Comparison of ENCODE assay signal across 26 cellular contexts in genomic region chr15:50084932-50085331, GRCh38. TPM values are rescaled to one million over a fixed set of nuclear protein-coding genes. Genes with fewer than 3 reads are reported as not detected.
DNase-seq lines count a peak whose midpoint lies in the region; ATAC-seq, FAIRE-seq and TF ChIP-seq lines count a peak whose summit lies in the region.
"Had no signal": no experiment of that assay in that cellular context is flagged by ENCODE, and none has a peak within 500 bp of the region (broad histone marks: within the 10 kb centered on the region; RNA-seq: fewer than 3 reads in every experiment).

No MANE protein-coding gene starts in this region.

- H4K20me1 ChIP-seq in OCI-LY3 (ENCODE audit: insufficient read depth, low read length) (no peaks in the 10 kb centered on the region), K562 (replicated peaks; ENCODE audit: control insufficient read depth, insufficient read depth, low read length) (no peaks in the 10 kb centered on the region)
- H4K20me1 ChIP-seq: BLaER1 had no signal

- H3K4me2 ChIP-seq in OCI-LY3 (ENCODE audit: low read length): no peak overlapping the region
- no peak overlapping the region for H3K4me2 ChIP-seq in K562 (ENCODE audit: insufficient read depth, low read length)
- H3K4me2 ChIP-seq: BLaER1, GM23338 had no signal

- no peaks in the 10 kb centered on the region for H3K9me3 ChIP-seq in OCI-LY3 (ENCODE audit: insufficient read depth, low read length)
- H3K9me3 ChIP-seq in K562 (replicated peaks; ENCODE audit: control insufficient read depth, insufficient read depth, low read depth, low read length): no peaks in the 10 kb centered on the region
- no peaks in the 10 kb centered on the region for H3K9me3 ChIP-seq in neutrophil
- H3K9me3 ChIP-seq in spleen: peaks cover 0 to 5% (median 0%) of the 10 kb centered on the region in 8 donors
- H3K9me3 ChIP-seq: BLaER1, MG63, Peyer's patch had no signal

- CTCF ChIA-PET in activated CD8-positive, alpha-beta memory T cell treated with anti-CD3 and anti-CD28 coated beads, Interleukin-2, amount 10 ng/mL, durations not matched to agents 7 days and 5 days (lab: Charles Lee): no interaction called here
- CTCF ChIA-PET in K562 (lab: Yijun Ruan, JAX; ENCODE audit: low intra/inter-chr PET ratio): no interaction called here

- no peak for TF ChIP-seq POLR2A in K562 (conservative IDR thresholded peaks at IDR 0.05)
- no peak for TF ChIP-seq POLR2A in spleen (IDR thresholded peaks at IDR 0.05)

- POLR2A ChIA-PET in K562 (lab: Yijun Ruan, JAX): no interaction called here

- H3K27ac ChIP-seq in OCI-LY3 (ENCODE audit: low read length): no peak overlapping the region
- H3K27ac ChIP-seq in K562 (ENCODE audit: extremely low read depth, low read depth, low read length): no peak overlapping the region
- peak overlapping the region; percentile 64 for H3K27ac ChIP-seq in neutrophil
- peak overlapping the region in 3 of 8 donors; percentile 10 to 46 (median 19) for H3K27ac ChIP-seq in spleen
- H3K27ac ChIP-seq: BLaER1, Peyer's patch had no signal

- H3K4me3 ChIP-seq in OCI-LY3 (ENCODE audit: low read length): no peak overlapping the region
- H3K4me3 ChIP-seq in K562: no peak overlapping the region
- no peak overlapping the region for H3K4me3 ChIP-seq in neutrophil (ENCODE audit: low read depth in 1 of 2, low read length in 1 of 2)
- no peak overlapping the region for H3K4me3 ChIP-seq in spleen
- H3K4me3 ChIP-seq: BLaER1, GM23338, MG63, Peyer's patch had no signal

- ATAC-seq in activated CD8-positive, alpha-beta memory T cell treated with anti-CD3 and anti-CD28 coated beads, Interleukin-2, amount 10 ng/mL, durations not matched to agents 7 days and 5 days: no peak
- ATAC-seq in K562: peak; percentile 59
- ATAC-seq: GM23338 had no signal

- TF ChIP-seq EP300 in K562 (IDR thresholded peaks at IDR 0.05; ENCODE audit: low read length): no peak

- H3K27me3 ChIP-seq in OCI-LY3 (ENCODE audit: low read depth, low read length) (no peaks in the 10 kb centered on the region), K562 (ENCODE audit: control insufficient read depth in 2 of 2, insufficient read depth in 2 of 2, low read length in 2 of 2) (no peaks in the 10 kb centered on the region), neutrophil (no peaks in the 10 kb centered on the region), spleen (replicated peaks in 1 of 7) (no peaks in the 10 kb centered on the region)
- H3K27me3 ChIP-seq: BLaER1, MG63, Peyer's patch had no signal

- FAIRE-seq in K562 (lab: Jason Lieb, UNC): peak; percentile 56
- FAIRE-seq: HTR-8/SVneo had no signal

- peaks cover 2% of the 10 kb centered on the region for H3K9me1 ChIP-seq in K562 (ENCODE audit: control insufficient read depth, insufficient read depth, low read length)

- H3K9me3 Mint-ChIP-seq in activated CD8-positive, alpha-beta memory T cell treated with anti-CD3 and anti-CD28 coated beads, Interleukin-2, amount 10 ng/mL, durations not matched to agents 7 days and 5 days (ENCODE audit: low read depth): peaks cover 2% of the 10 kb centered on the region
- H3K9me3 Mint-ChIP-seq: GM23338, H9, HFFc6 had no signal

- DNase-seq in activated CD8-positive, alpha-beta memory T cell treated with anti-CD3 and anti-CD28 coated beads, Interleukin-2, amount 10 ng/mL, durations not matched to agents 7 days and 5 days: no peak
- no peak for DNase-seq in activated CD8-positive, alpha-beta memory T cell treated with anti-CD3 and anti-CD28 coated beads, Interleukin-2, amount 50 U/mL, for 4 hours
- DNase-seq in K562 (ENCODE audit: extremely low read depth in 1 of 4, low spot score in 3 of 4): peak in 1 of 4 experiments; percentile 11
- no peak for DNase-seq in spleen
- no peak for DNase-seq in putamen (ENCODE audit: low spot score)
- DNase-seq in D341Med (ENCODE audit: low spot score): no peak
- DNase-seq: CD4-positive, alpha-beta T cell; COR-L47; H9; HFFc6; KG1; MG63; NCI-H1417; NCI-H1694 treated with DMSO at 0.1 percent for 48 hours; NCI-H2081; NCI-H2227 treated with DMSO at 0.1 percent for 48 hours; NCI-H510A; NCI-H69; OCI-M1; Peyer's patch; SHP77 treated with DMSO at 0.1 percent for 48 hours had no signal

- no TSS peak for BruUV-seq in K562 (replicated peaks; lab: Mats Ljungman, UMichigan)

- no peak for TF ChIP-seq CTCF in OCI-LY3 (IDR thresholded peaks at IDR 0.05; ENCODE audit: low read depth, low read length)
- TF ChIP-seq CTCF in K562 (IDR thresholded peaks at IDR 0.05 in 2 of 3, conservative IDR thresholded peaks at IDR 0.05 in 1 of 3; ENCODE audit: insufficient read depth in 2 of 3, low read depth in 1 of 3, low read length in 3 of 3): no peak
- TF ChIP-seq CTCF in neutrophil (IDR thresholded peaks at IDR 0.05): no peak
- TF ChIP-seq CTCF in spleen (IDR thresholded peaks at IDR 0.05 in 8 of 11, conservative IDR thresholded peaks at IDR 0.05 in 3 of 11): no peak

- TF ChIP-seq RAD21 in K562 (CRISPR knock-in tag; conservative IDR thresholded peaks at IDR 0.05 in 1 of 2, IDR thresholded peaks at IDR 0.05 in 1 of 2): no peak

- peaks cover 42% of the 10 kb centered on the region for H3K36me3 Mint-ChIP-seq in activated CD8-positive, alpha-beta memory T cell treated with anti-CD3 and anti-CD28 coated beads, Interleukin-2, amount 10 ng/mL, durations not matched to agents 7 days and 5 days

- H3K4me1 ChIP-seq in OCI-LY3 (ENCODE audit: low read length): no peaks in the 10 kb centered on the region
- peaks cover 0 to 16% of the 10 kb centered on the region in 2 experiments; a peak in 2 of 5 replicates for H3K4me1 ChIP-seq in K562 (replicated peaks in 1 of 2; ENCODE audit: control insufficient read depth in 2 of 2, insufficient read depth in 2 of 2, low read length in 2 of 2)
- H3K4me1 ChIP-seq in neutrophil (ENCODE audit: control insufficient read depth in 1 of 2, insufficient read depth in 1 of 2, low read depth in 1 of 2, low read length in 1 of 2): peaks cover 8 to 12% of the 10 kb centered on the region in 2 experiments
- H3K4me1 ChIP-seq in spleen: peaks cover 0 to 17% (median 0%) of the 10 kb centered on the region in 6 donors
- H3K4me1 ChIP-seq: BLaER1, Peyer's patch had no signal

- H3K79me2 ChIP-seq in OCI-LY3 (ENCODE audit: low read length) (no peaks in the 10 kb centered on the region), K562 (ENCODE audit: control insufficient read depth, insufficient read depth, low read length) (no peaks in the 10 kb centered on the region)

- 0 out of 2 replicates have a peak overlapping the region, but pooled peaks have one; percentile 3 for H2AFZ ChIP-seq in OCI-LY3 (ENCODE audit: low read depth, low read length)
- H2AFZ ChIP-seq in K562 (ENCODE audit: low read depth, low read length): peak overlapping the region; percentile 44; the same call in 1 of the 2 replicates
- H2AFZ ChIP-seq: GM23338 had no signal

- intact Hi-C loops in K562 (cut with micrococcal nuclease): no loop called here
- intact Hi-C loops in spleen (cut with DNase I; ENCODE audit: low total_unique reads): no loop called here

- H3K9ac ChIP-seq in OCI-LY3 (ENCODE audit: low read length): no peak overlapping the region
- H3K9ac ChIP-seq in K562 (ENCODE audit: insufficient read depth in 1 of 2, low read depth in 2 of 2, low read length in 2 of 2): no peak overlapping the region
- H3K9ac ChIP-seq: BLaER1 had no signal

- peak overlapping the region; percentile 14 for H3K27ac Mint-ChIP-seq in activated CD8-positive, alpha-beta memory T cell treated with anti-CD3 and anti-CD28 coated beads, Interleukin-2, amount 10 ng/mL, durations not matched to agents 7 days and 5 days
- H3K27ac Mint-ChIP-seq: CD4-positive, alpha-beta T cell; GM23338; H9; HFFc6 had no signal

- WGBS in K562 (ENCODE audit: insufficient coverage, low coverage, missing lambda C conversion rate): 17% methylated on average over 2 of the region's 2 CpGs
- 85 to 98% (median 93%) methylated on average over 2 of the region's 2 CpGs for WGBS in spleen, 5 donors

- H3K36me3 ChIP-seq in OCI-LY3 (replicated peaks; ENCODE audit: low read depth, low read length) (no peaks in the 10 kb centered on the region), K562 (ENCODE audit: control insufficient read depth, insufficient read depth, low read length) (no peaks in the 10 kb centered on the region), neutrophil (no peaks in the 10 kb centered on the region), spleen (no peaks in the 10 kb centered on the region)
- H3K36me3 ChIP-seq: BLaER1, MG63, Peyer's patch had no signal

- H3K27me3 Mint-ChIP-seq in activated CD8-positive, alpha-beta memory T cell treated with anti-CD3 and anti-CD28 coated beads, Interleukin-2, amount 10 ng/mL, durations not matched to agents 7 days and 5 days: no peaks in the 10 kb centered on the region

- H3K4me1 Mint-ChIP-seq in activated CD8-positive, alpha-beta memory T cell treated with anti-CD3 and anti-CD28 coated beads, Interleukin-2, amount 10 ng/mL, durations not matched to agents 7 days and 5 days: peaks cover 45% of the 10 kb centered on the region
- H3K4me1 Mint-ChIP-seq: GM23338, H9 had no signal

- in situ Hi-C loops in K562 (cut with MboI): no loop called here

- H3K4me3 Mint-ChIP-seq in activated CD8-positive, alpha-beta memory T cell treated with anti-CD3 and anti-CD28 coated beads, Interleukin-2, amount 10 ng/mL, durations not matched to agents 7 days and 5 days: no peak overlapping the region
- H3K4me3 Mint-ChIP-seq: CD4-positive, alpha-beta T cell; GM23338; H9; HFFc6 had no signal

TF ChIP-seq in K562, 482 proteins besides CTCF, POLR2A, EP300 and RAD21 (continues in another document):
- TF ChIP-seq ETV5 (CRISPR knock-in tag; IDR thresholded peaks at IDR 0.05; ENCODE audit: low read depth): no peak

RNA-seq across cellular contexts. Expression of gene ATP8B4, which starts 34.1 kb away (rescaled TPM):
- total RNA-seq in activated CD8-positive, alpha-beta memory T cell treated with anti-CD3 and anti-CD28 coated beads, Interleukin-2, amount 10 ng/mL, durations not matched to agents 7 days and 5 days: 10 to 100 TPM; 69.2 to 98.3 TPM
- 0.25 and 0.76 TPM in 2 replicates for total RNA-seq in K562 (2011; cell fraction: chromatin; rRNA removed; ENCODE audit: low replicate concordance)
- total RNA-seq in K562 (2011; cell fraction: nucleolus; rRNA removed): 0.33 TPM in 1 of 2 replicates, not detected in the other
- 0.15 and 0.92 TPM in 2 replicates for total RNA-seq in K562 (2011; cell fraction: nucleoplasm; rRNA removed)
- total RNA-seq in K562 (2014; rRNA removed): 0.54 and 0.65 TPM in 2 replicates
- total RNA-seq in K562 (2014; rRNA removed; fragmentation: Illumina TruSeq; extraction: Trizol): 0.44 and 0.99 TPM in 2 replicates
- total RNA-seq in K562 (2015; rRNA removed; fragmentation: Illumina TruSeq; extraction: Trizol): 1.6 and 2.5 TPM in 2 replicates
- total RNA-seq in K562 (2021): 0.51 and 0.69 TPM in 2 replicates
- polyA plus RNA-seq in K562 (2011; rRNA removed): 0.15 and 0.18 TPM in 2 replicates
- polyA plus RNA-seq in K562 (2011; cell fraction: cytosol; rRNA removed): 0.03 TPM in 1 of 2 replicates, not detected in the other
- 0.27 and 0.41 TPM in 2 replicates for polyA plus RNA-seq in K562 (2011; cell fraction: nucleus; rRNA removed)
- polyA plus RNA-seq in K562 (2012): 0.49 and 1.9 TPM in 2 replicates
- 0.15 and 0.40 TPM in 2 replicates for polyA plus RNA-seq in K562 (2014; fragmentation: Illumina TruSeq; extraction: Trizol)
- under 1 TPM; 0.14 to 0.15 TPM for polyA plus RNA-seq in K562 (2014; fragmentation: Nextera tagmentation; extraction: Ambion mirVana)
- 0.48 and 0.88 TPM in 2 replicates for polyA plus RNA-seq in K562 (2014; rRNA removed)
- 0.24 and 0.42 TPM in 2 replicates for polyA minus RNA-seq in K562 (2011; rRNA and poly(A)+ RNA removed)
- polyA minus RNA-seq in K562 (2011; cell fraction: cytosol; rRNA and poly(A)+ RNA removed): not detected in 2 replicates
- polyA minus RNA-seq in K562 (2011; cell fraction: nucleus; rRNA and poly(A)+ RNA removed): 0.81 and 0.89 TPM in 2 replicates
- total RNA-seq in spleen: 10 to 100 TPM; 23.1 to 42.8 (median 31.3) TPM
- polyA plus RNA-seq in spleen: 1 to 10 TPM; 1.7 to 4.9 (median 2.4) TPM
- polyA plus RNA-seq: GM23338 had no signal

Comparison
In these comparisons a context has a peak if more than half of its experiments do, and no peak if none do; other contexts are left out.
1. RNA of gene ATP8B4, which starts 34.1 kb away (total RNA-seq): 69.2 to 98.3 TPM in activated CD8-positive, alpha-beta memory T cell treated with anti-CD3 and anti-CD28 coated beads, Interleukin-2, amount 10 ng/mL, durations not matched to agents 7 days and 5 days and 23.1 to 42.8 TPM in spleen; 0.15 to 2.5 TPM in K562; every median in the first group is over 4 times any median in the second.